1 cellular context compared by ENCODE assay signal in the genomic region with DNA sequence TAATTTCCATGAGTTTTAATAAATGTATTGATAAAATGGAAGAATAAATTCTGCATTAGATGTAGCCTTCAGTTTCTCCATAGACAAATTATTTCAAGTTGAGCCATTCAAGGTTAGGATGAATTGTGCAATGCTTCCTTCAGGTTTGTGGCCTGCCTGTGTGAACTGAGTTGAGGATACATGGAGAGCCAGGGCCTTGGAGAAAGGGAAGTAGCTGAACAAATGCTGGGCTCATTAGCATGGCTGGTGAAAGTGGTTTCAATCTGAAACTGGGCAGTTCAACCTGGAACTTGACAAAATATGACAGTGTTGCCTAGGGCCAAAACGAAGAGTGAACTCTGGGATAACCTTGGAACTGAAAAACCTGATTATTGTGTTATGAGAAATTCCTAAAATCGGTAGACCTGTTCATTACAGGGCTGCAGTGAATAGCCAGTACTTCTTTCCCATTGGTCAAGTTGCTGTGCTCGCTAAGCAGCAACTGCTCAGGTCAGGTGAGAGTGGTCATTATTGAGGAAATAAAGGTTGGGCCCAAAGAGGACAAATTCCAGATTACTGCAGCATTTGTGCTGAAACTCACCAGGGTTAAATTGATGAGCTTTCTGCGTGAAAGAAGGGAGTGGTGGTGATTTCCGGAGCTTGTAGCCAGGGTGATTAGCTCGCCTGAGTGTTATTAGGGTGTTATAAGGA.
A peak's percentile ranks its signal among the peaks of the same experiment; 100 is the strongest.
TF ChIP-seq lines count a peak whose summit lies in the region.

No MANE protein-coding gene starts in this region.

TF ChIP-seq in K562, 482 proteins besides CTCF, POLR2A, EP300 and RAD21 (continues in another document):
- TF ChIP-seq CEBPG (CRISPR knock-in tag; IDR thresholded peaks at IDR 0.05) (no peak), CEBPG (tag; conservative IDR thresholded peaks at IDR 0.05 in 1 of 2, IDR thresholded peaks at IDR 0.05 in 1 of 2) (peak; percentile 68 to 72), RBM39 (optimal IDR thresholded peaks at IDR 0.05; ENCODE audit: low read depth, low read length) (no peak), HMGXB4 (CRISPR knock-in tag; IDR thresholded peaks at IDR 0.05) (no peak), PTTG1 (tag; IDR thresholded peaks at IDR 0.05; ENCODE audit: low read depth) (no peak), EGR1 (conservative IDR thresholded peaks at IDR 0.05) (no peak), KLF16 (IDR thresholded peaks at IDR 0.05) (no peak), RCOR1 (IDR thresholded peaks at IDR 0.05; ENCODE audit: borderline replicate concordance in 1 of 2, low read depth in 2 of 2, low read length in 2 of 2) (no peak), IFI16 (CRISPR knock-in tag; IDR thresholded peaks at IDR 0.05) (no peak), PHTF2 (CRISPR knock-in tag; IDR thresholded peaks at IDR 0.05) (no peak), ZNF282 (CRISPR knock-in tag; IDR thresholded peaks at IDR 0.05) (no peak), THAP7 (CRISPR knock-in tag; IDR thresholded peaks at IDR 0.05) (no peak), HINFP (tag; conservative IDR thresholded peaks at IDR 0.05; ENCODE audit: low read depth) (0 out of 2 replicates have a peak, but pooled peaks have one; percentile 19), NCOA6 (IDR thresholded peaks at IDR 0.05) (no peak), BRCA1 (IDR thresholded peaks at IDR 0.05) (no peak), BRCA1 (CRISPR knock-in tag; IDR thresholded peaks at IDR 0.05) (no peak), DDX20 (tag; IDR thresholded peaks at IDR 0.05; ENCODE audit: low read depth) (no peak), NR4A1 (CRISPR knock-in tag; IDR thresholded peaks at IDR 0.05) (no peak), NR4A1 (tag; IDR thresholded peaks at IDR 0.05) (0 out of 2 replicates have a peak, but pooled peaks have one; percentile 42), CEBPB (tag; IDR thresholded peaks at IDR 0.05) (peak; percentile 91), HMGN3 (IDR thresholded peaks at IDR 0.05; ENCODE audit: borderline replicate concordance, extremely low read depth, insufficient read length, low read depth, low read length) (no peak), CBX5 (IDR thresholded peaks at IDR 0.05; ENCODE audit: borderline replicate concordance, low read depth) (no peak), ZNF24 (IDR thresholded peaks at IDR 0.05) (peak; percentile 17; the same call in 1 of the 2 replicates), EWSR1 (IDR thresholded peaks at IDR 0.05; ENCODE audit: borderline replicate concordance, low read depth, partially characterized antibody) (no peak), KLF10 (CRISPR knock-in tag; IDR thresholded peaks at IDR 0.05) (no peak), GABPB2 (CRISPR knock-in tag; conservative IDR thresholded peaks at IDR 0.05) (no peak), MCM3 (IDR thresholded peaks at IDR 0.05) (no peak), CXXC5 (CRISPR knock-in tag; IDR thresholded peaks at IDR 0.05) (peak; percentile 24; the same call in 1 of the 2 replicates), ZNF408 (CRISPR knock-in tag; IDR thresholded peaks at IDR 0.05; ENCODE audit: low read depth) (no peak), KDM2B (CRISPR knock-in tag; IDR thresholded peaks at IDR 0.05) (no peak), ETV1 (tag; conservative IDR thresholded peaks at IDR 0.05; ENCODE audit: low read depth) (0 out of 2 replicates have a peak, but pooled peaks have one; percentile 15)
- TF ChIP-seq, protein P1, sequence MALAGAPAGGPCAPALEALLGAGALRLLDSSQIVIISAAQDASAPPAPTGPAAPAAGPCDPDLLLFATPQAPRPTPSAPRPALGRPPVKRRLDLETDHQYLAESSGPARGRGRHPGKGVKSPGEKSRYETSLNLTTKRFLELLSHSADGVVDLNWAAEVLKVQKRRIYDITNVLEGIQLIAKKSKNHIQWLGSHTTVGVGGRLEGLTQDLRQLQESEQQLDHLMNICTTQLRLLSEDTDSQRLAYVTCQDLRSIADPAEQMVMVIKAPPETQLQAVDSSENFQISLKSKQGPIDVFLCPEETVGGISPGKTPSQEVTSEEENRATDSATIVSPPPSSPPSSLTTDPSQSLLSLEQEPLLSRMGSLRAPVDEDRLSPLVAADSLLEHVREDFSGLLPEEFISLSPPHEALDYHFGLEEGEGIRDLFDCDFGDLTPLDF (CRISPR knock-in tag; IDR thresholded peaks at IDR 0.05): no peak
- TF ChIP-seq, protein P2, sequence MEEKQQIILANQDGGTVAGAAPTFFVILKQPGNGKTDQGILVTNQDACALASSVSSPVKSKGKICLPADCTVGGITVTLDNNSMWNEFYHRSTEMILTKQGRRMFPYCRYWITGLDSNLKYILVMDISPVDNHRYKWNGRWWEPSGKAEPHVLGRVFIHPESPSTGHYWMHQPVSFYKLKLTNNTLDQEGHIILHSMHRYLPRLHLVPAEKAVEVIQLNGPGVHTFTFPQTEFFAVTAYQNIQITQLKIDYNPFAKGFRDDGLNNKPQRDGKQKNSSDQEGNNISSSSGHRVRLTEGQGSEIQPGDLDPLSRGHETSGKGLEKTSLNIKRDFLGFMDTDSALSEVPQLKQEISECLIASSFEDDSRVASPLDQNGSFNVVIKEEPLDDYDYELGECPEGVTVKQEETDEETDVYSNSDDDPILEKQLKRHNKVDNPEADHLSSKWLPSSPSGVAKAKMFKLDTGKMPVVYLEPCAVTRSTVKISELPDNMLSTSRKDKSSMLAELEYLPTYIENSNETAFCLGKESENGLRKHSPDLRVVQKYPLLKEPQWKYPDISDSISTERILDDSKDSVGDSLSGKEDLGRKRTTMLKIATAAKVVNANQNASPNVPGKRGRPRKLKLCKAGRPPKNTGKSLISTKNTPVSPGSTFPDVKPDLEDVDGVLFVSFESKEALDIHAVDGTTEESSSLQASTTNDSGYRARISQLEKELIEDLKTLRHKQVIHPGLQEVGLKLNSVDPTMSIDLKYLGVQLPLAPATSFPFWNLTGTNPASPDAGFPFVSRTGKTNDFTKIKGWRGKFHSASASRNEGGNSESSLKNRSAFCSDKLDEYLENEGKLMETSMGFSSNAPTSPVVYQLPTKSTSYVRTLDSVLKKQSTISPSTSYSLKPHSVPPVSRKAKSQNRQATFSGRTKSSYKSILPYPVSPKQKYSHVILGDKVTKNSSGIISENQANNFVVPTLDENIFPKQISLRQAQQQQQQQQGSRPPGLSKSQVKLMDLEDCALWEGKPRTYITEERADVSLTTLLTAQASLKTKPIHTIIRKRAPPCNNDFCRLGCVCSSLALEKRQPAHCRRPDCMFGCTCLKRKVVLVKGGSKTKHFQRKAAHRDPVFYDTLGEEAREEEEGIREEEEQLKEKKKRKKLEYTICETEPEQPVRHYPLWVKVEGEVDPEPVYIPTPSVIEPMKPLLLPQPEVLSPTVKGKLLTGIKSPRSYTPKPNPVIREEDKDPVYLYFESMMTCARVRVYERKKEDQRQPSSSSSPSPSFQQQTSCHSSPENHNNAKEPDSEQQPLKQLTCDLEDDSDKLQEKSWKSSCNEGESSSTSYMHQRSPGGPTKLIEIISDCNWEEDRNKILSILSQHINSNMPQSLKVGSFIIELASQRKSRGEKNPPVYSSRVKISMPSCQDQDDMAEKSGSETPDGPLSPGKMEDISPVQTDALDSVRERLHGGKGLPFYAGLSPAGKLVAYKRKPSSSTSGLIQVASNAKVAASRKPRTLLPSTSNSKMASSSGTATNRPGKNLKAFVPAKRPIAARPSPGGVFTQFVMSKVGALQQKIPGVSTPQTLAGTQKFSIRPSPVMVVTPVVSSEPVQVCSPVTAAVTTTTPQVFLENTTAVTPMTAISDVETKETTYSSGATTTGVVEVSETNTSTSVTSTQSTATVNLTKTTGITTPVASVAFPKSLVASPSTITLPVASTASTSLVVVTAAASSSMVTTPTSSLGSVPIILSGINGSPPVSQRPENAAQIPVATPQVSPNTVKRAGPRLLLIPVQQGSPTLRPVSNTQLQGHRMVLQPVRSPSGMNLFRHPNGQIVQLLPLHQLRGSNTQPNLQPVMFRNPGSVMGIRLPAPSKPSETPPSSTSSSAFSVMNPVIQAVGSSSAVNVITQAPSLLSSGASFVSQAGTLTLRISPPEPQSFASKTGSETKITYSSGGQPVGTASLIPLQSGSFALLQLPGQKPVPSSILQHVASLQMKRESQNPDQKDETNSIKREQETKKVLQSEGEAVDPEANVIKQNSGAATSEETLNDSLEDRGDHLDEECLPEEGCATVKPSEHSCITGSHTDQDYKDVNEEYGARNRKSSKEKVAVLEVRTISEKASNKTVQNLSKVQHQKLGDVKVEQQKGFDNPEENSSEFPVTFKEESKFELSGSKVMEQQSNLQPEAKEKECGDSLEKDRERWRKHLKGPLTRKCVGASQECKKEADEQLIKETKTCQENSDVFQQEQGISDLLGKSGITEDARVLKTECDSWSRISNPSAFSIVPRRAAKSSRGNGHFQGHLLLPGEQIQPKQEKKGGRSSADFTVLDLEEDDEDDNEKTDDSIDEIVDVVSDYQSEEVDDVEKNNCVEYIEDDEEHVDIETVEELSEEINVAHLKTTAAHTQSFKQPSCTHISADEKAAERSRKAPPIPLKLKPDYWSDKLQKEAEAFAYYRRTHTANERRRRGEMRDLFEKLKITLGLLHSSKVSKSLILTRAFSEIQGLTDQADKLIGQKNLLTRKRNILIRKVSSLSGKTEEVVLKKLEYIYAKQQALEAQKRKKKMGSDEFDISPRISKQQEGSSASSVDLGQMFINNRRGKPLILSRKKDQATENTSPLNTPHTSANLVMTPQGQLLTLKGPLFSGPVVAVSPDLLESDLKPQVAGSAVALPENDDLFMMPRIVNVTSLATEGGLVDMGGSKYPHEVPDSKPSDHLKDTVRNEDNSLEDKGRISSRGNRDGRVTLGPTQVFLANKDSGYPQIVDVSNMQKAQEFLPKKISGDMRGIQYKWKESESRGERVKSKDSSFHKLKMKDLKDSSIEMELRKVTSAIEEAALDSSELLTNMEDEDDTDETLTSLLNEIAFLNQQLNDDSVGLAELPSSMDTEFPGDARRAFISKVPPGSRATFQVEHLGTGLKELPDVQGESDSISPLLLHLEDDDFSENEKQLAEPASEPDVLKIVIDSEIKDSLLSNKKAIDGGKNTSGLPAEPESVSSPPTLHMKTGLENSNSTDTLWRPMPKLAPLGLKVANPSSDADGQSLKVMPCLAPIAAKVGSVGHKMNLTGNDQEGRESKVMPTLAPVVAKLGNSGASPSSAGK (IDR thresholded peaks at IDR 0.05): no peak
- TF ChIP-seq, protein P3, sequence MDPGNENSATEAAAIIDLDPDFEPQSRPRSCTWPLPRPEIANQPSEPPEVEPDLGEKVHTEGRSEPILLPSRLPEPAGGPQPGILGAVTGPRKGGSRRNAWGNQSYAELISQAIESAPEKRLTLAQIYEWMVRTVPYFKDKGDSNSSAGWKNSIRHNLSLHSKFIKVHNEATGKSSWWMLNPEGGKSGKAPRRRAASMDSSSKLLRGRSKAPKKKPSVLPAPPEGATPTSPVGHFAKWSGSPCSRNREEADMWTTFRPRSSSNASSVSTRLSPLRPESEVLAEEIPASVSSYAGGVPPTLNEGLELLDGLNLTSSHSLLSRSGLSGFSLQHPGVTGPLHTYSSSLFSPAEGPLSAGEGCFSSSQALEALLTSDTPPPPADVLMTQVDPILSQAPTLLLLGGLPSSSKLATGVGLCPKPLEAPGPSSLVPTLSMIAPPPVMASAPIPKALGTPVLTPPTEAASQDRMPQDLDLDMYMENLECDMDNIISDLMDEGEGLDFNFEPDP (CRISPR knock-in tag; IDR thresholded peaks at IDR 0.05): no peak
- TF ChIP-seq, protein P4, sequence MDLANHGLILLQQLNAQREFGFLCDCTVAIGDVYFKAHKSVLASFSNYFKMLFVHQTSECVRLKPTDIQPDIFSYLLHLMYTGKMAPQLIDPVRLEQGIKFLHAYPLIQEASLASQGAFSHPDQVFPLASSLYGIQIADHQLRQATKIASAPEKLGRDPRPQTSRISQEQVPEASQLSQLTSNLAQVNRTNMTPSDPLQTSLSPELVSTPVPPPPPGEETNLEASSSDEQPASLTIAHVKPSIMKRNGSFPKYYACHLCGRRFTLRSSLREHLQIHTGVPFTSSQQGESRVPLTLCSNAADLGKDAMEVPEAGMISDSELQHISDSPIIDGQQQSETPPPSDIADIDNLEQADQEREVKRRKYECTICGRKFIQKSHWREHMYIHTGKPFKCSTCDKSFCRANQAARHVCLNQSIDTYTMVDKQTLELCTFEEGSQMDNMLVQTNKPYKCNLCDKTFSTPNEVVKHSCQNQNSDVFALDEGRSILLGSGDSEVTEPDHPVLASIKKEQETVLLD (IDR thresholded peaks at IDR 0.05): no peak
